Comparison of ENCODE assay signal across 20 cellular contexts in the genomic region with DNA sequence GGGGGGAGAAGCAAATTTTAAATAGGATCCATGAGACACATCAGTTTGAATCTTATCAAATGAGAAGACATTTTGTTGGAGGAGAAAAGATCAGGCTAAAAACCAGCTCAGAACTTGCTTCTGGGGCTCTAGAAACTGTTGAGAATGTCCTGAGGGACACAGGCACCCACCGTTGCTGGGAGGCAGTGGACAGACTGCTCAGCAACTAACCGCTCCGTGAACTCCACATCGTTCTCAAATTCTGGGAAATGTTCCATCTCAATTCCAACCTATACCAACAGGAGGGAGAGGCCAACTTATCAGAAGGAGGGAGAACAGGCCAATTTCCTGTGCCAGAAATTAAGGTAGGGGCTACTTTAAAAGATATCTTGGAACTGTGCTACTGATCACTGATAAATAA. TPM values are rescaled to one million over a fixed set of nuclear protein-coding genes. Genes with fewer than 3 reads are reported as not detected.
DNase-seq lines count a peak whose midpoint lies in the region; FAIRE-seq and TF ChIP-seq lines count a peak whose summit lies in the region.
"Had no signal": no experiment of that assay in that cellular context is flagged by ENCODE, and none has a peak within 500 bp of the region (broad histone marks: within the 10 kb centered on the region; RNA-seq: fewer than 3 reads in every experiment).

No MANE protein-coding gene starts in this region.

- H3K27me3 ChIP-seq in Peyer's patch (no peaks in the 10 kb centered on the region), breast epithelium (no peaks in the 10 kb centered on the region)

- H3K27ac Mint-ChIP-seq in type B pancreatic cell, result peak overlapping the region; percentile 10
- H3K27ac Mint-ChIP-seq: CD14-positive monocyte, H9 had no signal

- TF ChIP-seq POLR2A in Peyer's patch (IDR thresholded peaks at IDR 0.05) (no peak), breast epithelium (IDR thresholded peaks at IDR 0.05) (no peak)

- H3K4me3 Mint-ChIP-seq in type B pancreatic cell, result peak overlapping the region; percentile 6
- H3K4me3 Mint-ChIP-seq: CD14-positive monocyte, H9 had no signal

- H3K36me3 ChIP-seq in Peyer's patch (no peaks in the 10 kb centered on the region), breast epithelium (no peaks in the 10 kb centered on the region)

- DNase-seq in Peyer's patch (no peak), astrocyte of the hippocampus (ENCODE audit: low read depth, low spot score) (peak; percentile 12), type B pancreatic cell (ENCODE audit: extremely low spot score, unreplicated experiment) (no peak), NCI-H2227 (lab: John Stamatoyannopoulos, UW; ENCODE audit: unreplicated experiment) (no peak), breast epithelium (ENCODE audit: low spot score in 2 of 2) (no peak), NCI-H774 (lab: John Stamatoyannopoulos, UW) (no peak)
- DNase-seq: ACHN, DND-41, H9, KBM-7, MV-4-11, NCI-H1694 treated with DMSO at 0.1 percent for 48 hours, NCI-H510A, NCI-H748 treated with DMSO at 0.1 percent for 48 hours, RPMI8226, SHP77 treated with DMSO at 0.1 percent for 48 hours, SK-N-SH had no signal

- peak; percentile 90 for FAIRE-seq in islet of Langerhans (lab: Jason Lieb, UNC)

- H3K4me1 Mint-ChIP-seq in type B pancreatic cell (ENCODE audit: unreplicated experiment), result peaks cover 14% of the 10 kb centered on the region

- H3K27me3 Mint-ChIP-seq in type B pancreatic cell, result peaks cover 23% of the 10 kb centered on the region

- H3K36me3 Mint-ChIP-seq in type B pancreatic cell, result no peaks in the 10 kb centered on the region
- H3K36me3 Mint-ChIP-seq: CD14-positive monocyte had no signal

- H3K27ac ChIP-seq in Peyer's patch (peak overlapping the region in 3 of 4 donors; percentile 11 to 61 (median 47)), breast epithelium (peak overlapping the region in 1 of 2 donors; percentile 54)

- H3K4me1 ChIP-seq in Peyer's patch (peaks cover 0 to 11% (median 4%) of the 10 kb centered on the region in 4 donors), breast epithelium (no peaks in the 10 kb centered on the region)

- H3K9me3 Mint-ChIP-seq in type B pancreatic cell, result no peaks in the 10 kb centered on the region
- H3K9me3 Mint-ChIP-seq: H9 had no signal

- no peak for TF ChIP-seq CTCF in Peyer's patch (IDR thresholded peaks at IDR 0.05)
- no peak for TF ChIP-seq CTCF in type B pancreatic cell (conservative IDR thresholded peaks at IDR 0.05)
- no peak for TF ChIP-seq CTCF in breast epithelium (IDR thresholded peaks at IDR 0.05)

- no peak overlapping the region for H3K4me3 ChIP-seq in Peyer's patch
- H3K4me3 ChIP-seq in breast epithelium, result no peak overlapping the region

- H3K9me3 ChIP-seq in Peyer's patch, result no peaks in the 10 kb centered on the region
- H3K9me3 ChIP-seq in breast epithelium, result no peaks in the 10 kb centered on the region
- H3K9me3 ChIP-seq: SK-N-SH had no signal

- intact Hi-C loops in breast epithelium (cut with DNase I; ENCODE audit: low total_unique reads), result no loop called here

RNA-seq across cellular contexts. Expression of a gene that starts 8.4 kb away (rescaled TPM):
- total RNA-seq in Peyer's patch (1 to 10 TPM in 3 of 4 donors, not detected in 1; 2.4 to 5.8 (median 3.1) TPM), type B pancreatic cell (ENCODE audit: low replicate concordance) (0.14 TPM in 1 of 2 replicates, not detected in the other), breast epithelium (100 to 1,000 TPM in 2 of 3 donors, 1 to 10 TPM in 1; 5.1 to 566 (median 212) TPM)
- total RNA-seq: G401, H9 had no signal

RNA-seq across cellular contexts. Expression of a gene that starts 42.3 kb away (rescaled TPM):
- total RNA-seq in Peyer's patch (not detected), type B pancreatic cell (ENCODE audit: low replicate concordance) (0.33 TPM in 1 of 2 replicates, not detected in the other), breast epithelium (1 to 10 TPM in 1 of 3 donors, under 1 TPM in 2; 0.59 to 1.3 (median 0.66) TPM)
- total RNA-seq: G401 had no signal

RNA-seq across cellular contexts. Expression of a gene that starts 57.4 kb away (rescaled TPM):
- 100 to 1,000 TPM in 3 of 4 donors, 10 to 100 TPM in 1; 66.0 to 167 (median 154) TPM for total RNA-seq in Peyer's patch
- total RNA-seq in type B pancreatic cell (ENCODE audit: low replicate concordance), result 17.0 and 38.8 TPM in 2 replicates
- 10 to 100 TPM in 2 of 3 donors, not detected in 1; 11.8 to 21.5 TPM for total RNA-seq in breast epithelium
